11 cellular contexts compared by ENCODE assay signal in the genomic region with DNA sequence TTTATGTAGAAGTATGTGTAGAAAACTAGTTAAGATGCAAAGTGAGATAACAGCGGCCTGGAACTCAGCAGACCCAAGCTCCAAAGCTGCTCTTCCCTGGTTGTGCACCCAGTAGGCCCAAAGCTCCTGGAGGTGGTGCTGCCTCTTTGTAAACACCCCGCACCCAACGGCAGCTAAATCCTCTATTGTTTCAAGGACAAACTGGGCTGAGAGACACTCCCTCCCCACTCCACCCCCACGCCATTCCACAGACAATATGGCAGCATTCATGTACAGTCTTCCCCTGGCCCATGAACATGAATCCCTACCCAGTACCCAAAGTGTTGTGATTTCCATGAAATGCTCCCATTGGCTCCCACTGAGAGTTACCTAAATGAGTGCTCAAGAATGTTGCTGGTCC.
"Had no signal": no experiment of that assay in that cellular context is flagged by ENCODE, and none has a peak within 500 bp of the region (broad histone marks: within the 10 kb centered on the region; RNA-seq: fewer than 3 reads in every experiment).

No MANE protein-coding gene starts in this region.

- H3K27ac ChIP-seq: adrenal gland, gastroesophageal sphincter, pancreas, transverse colon had no signal

- H3K4me3 Mint-ChIP-seq: activated CD4-positive, alpha-beta memory T cell treated with anti-CD3 and anti-CD28 coated beads for 36 hours; activated naive CD4-positive, alpha-beta T cell treated with anti-CD3 and anti-CD28 coated beads for 36 hours; activated T-helper 1 cell treated with anti-CD3 and anti-CD28 coated beads, Interleukin-12 subunit alpha, Interleukin-12 subunit beta, Interleukin-2, Interleukin-4 antibody, amounts not matched to agents 30 ng/mL and 10 ng/mL and 1 ng/mL, durations not matched to agents 14 hours and 24 hours and 36 hours had no signal

- H3K4me2 ChIP-seq: SK-N-SH had no signal

- H3K9me3 ChIP-seq: adrenal gland, gastroesophageal sphincter, pancreas, SK-N-SH, transverse colon had no signal

- H3K27me3 ChIP-seq: adrenal gland, gastroesophageal sphincter, pancreas, transverse colon had no signal

- DNase-seq: activated CD4-positive, alpha-beta memory T cell treated with anti-CD3 and anti-CD28 coated beads for 36 hours; activated CD4-positive, CD25-positive, alpha-beta regulatory T cell; activated naive CD4-positive, alpha-beta T cell treated with anti-CD3 and anti-CD28 coated beads for 36 hours; adrenal gland; effector memory CD4-positive, alpha-beta T cell; mesendoderm; pancreas; SK-N-SH; transverse colon had no signal

- H3K36me3 ChIP-seq: pancreas had no signal

- ATAC-seq: gastroesophageal sphincter, pancreas had no signal

- H3K27ac Mint-ChIP-seq: activated CD4-positive, alpha-beta memory T cell treated with anti-CD3 and anti-CD28 coated beads for 36 hours; activated naive CD4-positive, alpha-beta T cell treated with anti-CD3 and anti-CD28 coated beads for 36 hours; activated T-helper 1 cell treated with anti-CD3 and anti-CD28 coated beads, Interleukin-12 subunit alpha, Interleukin-12 subunit beta, Interleukin-2, Interleukin-4 antibody, amounts not matched to agents 30 ng/mL and 10 ng/mL and 1 ng/mL, durations not matched to agents 14 hours and 24 hours and 36 hours had no signal

- H3K4me3 ChIP-seq: adrenal gland, gastroesophageal sphincter, pancreas, transverse colon had no signal

- H3K27me3 Mint-ChIP-seq: activated CD4-positive, alpha-beta memory T cell treated with anti-CD3 and anti-CD28 coated beads for 36 hours had no signal

- H3K4me1 ChIP-seq: adrenal gland, pancreas, transverse colon had no signal

- H3K9me2 ChIP-seq: SK-N-SH had no signal

- H3K9me3 Mint-ChIP-seq: activated CD4-positive, alpha-beta memory T cell treated with anti-CD3 and anti-CD28 coated beads for 36 hours; activated naive CD4-positive, alpha-beta T cell treated with anti-CD3 and anti-CD28 coated beads for 36 hours; activated T-helper 1 cell treated with anti-CD3 and anti-CD28 coated beads, Interleukin-12 subunit alpha, Interleukin-12 subunit beta, Interleukin-2, Interleukin-4 antibody, amounts not matched to agents 30 ng/mL and 10 ng/mL and 1 ng/mL, durations not matched to agents 14 hours and 24 hours and 36 hours had no signal

- H3K9ac ChIP-seq: SK-N-SH had no signal
